ENCODE assay signal across 7 cellular contexts in the genomic region with DNA sequence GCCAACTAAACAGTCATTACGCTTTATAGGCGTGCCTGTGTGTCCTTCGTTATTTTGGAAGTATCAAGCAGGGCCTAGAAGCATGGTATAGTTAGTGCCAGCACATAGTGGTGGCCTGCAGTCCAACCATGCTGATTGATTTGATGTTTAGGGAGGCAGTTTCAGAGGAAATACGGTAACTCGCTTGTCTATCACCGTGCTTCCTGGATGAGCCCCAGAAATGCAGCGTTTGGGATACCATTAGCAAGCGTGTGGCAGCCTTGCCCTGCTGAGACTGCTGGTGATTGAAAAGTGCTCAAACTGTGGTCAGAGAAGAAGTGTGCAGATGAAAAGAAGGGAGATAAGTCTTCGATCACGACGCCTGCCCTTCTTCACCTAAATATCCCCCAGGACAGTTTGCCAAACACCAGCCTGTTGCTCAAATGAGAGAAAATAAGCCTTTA.
DNase-seq lines count a peak whose midpoint lies in the region; ATAC-seq and TF ChIP-seq lines count a peak whose summit lies in the region.

No MANE protein-coding gene starts in this region.

- CTCF ChIA-PET in SK-N-SH (lab: Yijun Ruan, JAX) = interaction anchor here (0.6 to 13.4 kb wide), 5 partner anchors 196 to 890 kb away, joined by 3 to 152 read pairs (median 76); a partner anchor contains a TSS

- peaks cover 12% of the 10 kb centered on the region for H3K27me3 Mint-ChIP-seq in nephron progenitor cell (ENCODE audit: low read depth, poor library complexity)

- no peaks in the 10 kb centered on the region for H3K9me3 Mint-ChIP-seq in nephron progenitor cell

- peak overlapping the region in 1 of 2 experiments; percentile 69; a peak in 2 of 4 replicates for H3K27ac ChIP-seq in SK-N-SH (ENCODE audit: low read depth in 2 of 2, low read length in 1 of 2)

- peak overlapping the region; percentile 78 for H3K4me3 Mint-ChIP-seq in nephron progenitor cell

- H3K9me3 ChIP-seq in SK-N-SH = no peaks in the 10 kb centered on the region

- POLR2A ChIA-PET in SK-N-SH (lab: Yijun Ruan, JAX) = interaction anchor here (0.6 to 2.5 kb wide), 2 partner anchors 137 to 328 kb away, joined by 4 to 8 read pairs; no protein-coding TSS in a partner anchor

- no peaks in the 10 kb centered on the region for H3K27me3 ChIP-seq in SK-N-SH (ENCODE audit: insufficient read depth)

- H3K27ac Mint-ChIP-seq in nephron progenitor cell = peak overlapping the region; percentile 84

- H3K4me2 ChIP-seq in SK-N-SH = peak overlapping the region; percentile 45

- H3K9ac ChIP-seq in SK-N-SH = no peak overlapping the region

- peak overlapping the region; percentile 34; the same call in 1 of the 2 replicates for H2AFZ ChIP-seq in SK-N-SH (ENCODE audit: low read depth)

- no peaks in the 10 kb centered on the region for H3K79me2 ChIP-seq in SK-N-SH (ENCODE audit: insufficient read depth)

- H3K36me3 ChIP-seq in SK-N-SH (replicated peaks in 1 of 2; ENCODE audit: control insufficient read depth in 1 of 2, insufficient read depth in 2 of 2, low read length in 1 of 2) = no peaks in the 10 kb centered on the region

- no peaks in the 10 kb centered on the region for H3K9me2 ChIP-seq in SK-N-SH

- peaks cover 61% of the 10 kb centered on the region for H3K4me1 Mint-ChIP-seq in nephron progenitor cell

- ATAC-seq in HG03342 (IDR thresholded peaks at IDR 0.05; ENCODE audit: unreplicated experiment) = peak; percentile 59

- DNase-seq in GM12864 (ENCODE audit: low read depth) (peak; percentile 13), SK-N-SH (peak; percentile 41), fibroblast of gingiva (ENCODE audit: low read depth) (peak; percentile 79), nephron progenitor cell (peak; percentile 35), NCI-H1092 treated with DMSO at 0.1 percent for 48 hours (lab: John Stamatoyannopoulos, UW) (no peak), NCI-H1436 treated with DMSO at 0.1 percent for 48 hours (lab: John Stamatoyannopoulos, UW) (no peak)

- TF ChIP-seq RAD21 in SK-N-SH (IDR thresholded peaks at IDR 0.05; ENCODE audit: low read length) = peak; percentile 34

- TF ChIP-seq EP300 in SK-N-SH (IDR thresholded peaks at IDR 0.05; ENCODE audit: borderline replicate concordance in 1 of 2, low read depth in 1 of 2, low read length in 1 of 2) = no peak; a peak in 1 of 4 replicates

- H3K4me1 ChIP-seq in SK-N-SH (ENCODE audit: control insufficient read depth in 1 of 2, insufficient read depth in 2 of 2, low read depth in 1 of 2, low read length in 1 of 2) = peaks cover 7 to 22% of the 10 kb centered on the region in 2 experiments; a peak in 3 of 4 replicates

- no peaks in the 10 kb centered on the region for H3K36me3 Mint-ChIP-seq in nephron progenitor cell (ENCODE audit: low read depth)

- 41% methylated on average over 11 of the region's 11 CpGs for WGBS in SK-N-SH (ENCODE audit: low lambda C conversion rate)

- peak overlapping the region; percentile 48 for H3K4me3 ChIP-seq in GM12864 (ENCODE audit: low read depth, low read length)
- peak overlapping the region; percentile 30 to 39; a peak in 3 of 4 replicates for H3K4me3 ChIP-seq in SK-N-SH (ENCODE audit: low read depth in 2 of 2, low read length in 1 of 2)

- TF ChIP-seq CTCF in GM12864 (IDR thresholded peaks at IDR 0.05; ENCODE audit: low read depth, low read length, missing control alignments) = no peak
- TF ChIP-seq CTCF in SK-N-SH (IDR thresholded peaks at IDR 0.05) = no peak
- TF ChIP-seq CTCF in nephron progenitor cell (IDR thresholded peaks at IDR 0.05) = no peak

- no peaks in the 10 kb centered on the region for H4K20me1 ChIP-seq in SK-N-SH (ENCODE audit: insufficient read depth)

- H3F3A ChIP-seq in SK-N-SH (replicated peaks; ENCODE audit: insufficient read depth) = peaks cover 9% of the 10 kb centered on the region

TF ChIP-seq in SK-N-SH, 30 proteins besides CTCF, POLR2A, EP300 and RAD21:
- TF ChIP-seq, protein P1, sequence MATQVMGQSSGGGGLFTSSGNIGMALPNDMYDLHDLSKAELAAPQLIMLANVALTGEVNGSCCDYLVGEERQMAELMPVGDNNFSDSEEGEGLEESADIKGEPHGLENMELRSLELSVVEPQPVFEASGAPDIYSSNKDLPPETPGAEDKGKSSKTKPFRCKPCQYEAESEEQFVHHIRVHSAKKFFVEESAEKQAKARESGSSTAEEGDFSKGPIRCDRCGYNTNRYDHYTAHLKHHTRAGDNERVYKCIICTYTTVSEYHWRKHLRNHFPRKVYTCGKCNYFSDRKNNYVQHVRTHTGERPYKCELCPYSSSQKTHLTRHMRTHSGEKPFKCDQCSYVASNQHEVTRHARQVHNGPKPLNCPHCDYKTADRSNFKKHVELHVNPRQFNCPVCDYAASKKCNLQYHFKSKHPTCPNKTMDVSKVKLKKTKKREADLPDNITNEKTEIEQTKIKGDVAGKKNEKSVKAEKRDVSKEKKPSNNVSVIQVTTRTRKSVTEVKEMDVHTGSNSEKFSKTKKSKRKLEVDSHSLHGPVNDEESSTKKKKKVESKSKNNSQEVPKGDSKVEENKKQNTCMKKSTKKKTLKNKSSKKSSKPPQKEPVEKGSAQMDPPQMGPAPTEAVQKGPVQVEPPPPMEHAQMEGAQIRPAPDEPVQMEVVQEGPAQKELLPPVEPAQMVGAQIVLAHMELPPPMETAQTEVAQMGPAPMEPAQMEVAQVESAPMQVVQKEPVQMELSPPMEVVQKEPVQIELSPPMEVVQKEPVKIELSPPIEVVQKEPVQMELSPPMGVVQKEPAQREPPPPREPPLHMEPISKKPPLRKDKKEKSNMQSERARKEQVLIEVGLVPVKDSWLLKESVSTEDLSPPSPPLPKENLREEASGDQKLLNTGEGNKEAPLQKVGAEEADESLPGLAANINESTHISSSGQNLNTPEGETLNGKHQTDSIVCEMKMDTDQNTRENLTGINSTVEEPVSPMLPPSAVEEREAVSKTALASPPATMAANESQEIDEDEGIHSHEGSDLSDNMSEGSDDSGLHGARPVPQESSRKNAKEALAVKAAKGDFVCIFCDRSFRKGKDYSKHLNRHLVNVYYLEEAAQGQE (IDR thresholded peaks at IDR 0.05; ENCODE audit: low read depth, low read length) = no peak
- TF ChIP-seq SMC3 (IDR thresholded peaks at IDR 0.05; ENCODE audit: low read depth, low read length) (peak; percentile 42; the same call in 1 of the 2 replicates), GATA2 (CRISPR knock-in tag; IDR thresholded peaks at IDR 0.05) (0 out of 2 replicates have a peak, but pooled peaks have one; percentile 13), SIN3A (IDR thresholded peaks at IDR 0.05; ENCODE audit: borderline replicate concordance, low read depth, low read length) (no peak), CHD2 (IDR thresholded peaks at IDR 0.05; ENCODE audit: low read length, partially characterized antibody) (no peak), TCF12 (IDR thresholded peaks at IDR 0.05) (no peak; the same call in 1 of the 2 replicates), MXI1 (IDR thresholded peaks at IDR 0.05; ENCODE audit: low read depth, low read length) (peak; percentile 56; the same call in 1 of the 2 replicates), NFIC (IDR thresholded peaks at IDR 0.05; ENCODE audit: borderline replicate concordance) (peak; percentile 27; the same call in 1 of the 2 replicates), RCOR1 (IDR thresholded peaks at IDR 0.05; ENCODE audit: low read length) (peak; percentile 14; the same call in 1 of the 2 replicates)
- TF ChIP-seq, protein P2, sequence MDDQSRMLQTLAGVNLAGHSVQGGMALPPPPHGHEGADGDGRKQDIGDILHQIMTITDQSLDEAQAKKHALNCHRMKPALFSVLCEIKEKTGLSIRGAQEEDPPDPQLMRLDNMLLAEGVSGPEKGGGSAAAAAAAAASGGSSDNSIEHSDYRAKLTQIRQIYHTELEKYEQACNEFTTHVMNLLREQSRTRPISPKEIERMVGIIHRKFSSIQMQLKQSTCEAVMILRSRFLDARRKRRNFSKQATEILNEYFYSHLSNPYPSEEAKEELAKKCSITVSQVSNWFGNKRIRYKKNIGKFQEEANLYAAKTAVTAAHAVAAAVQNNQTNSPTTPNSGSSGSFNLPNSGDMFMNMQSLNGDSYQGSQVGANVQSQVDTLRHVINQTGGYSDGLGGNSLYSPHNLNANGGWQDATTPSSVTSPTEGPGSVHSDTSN (IDR thresholded peaks at IDR 0.05) = peak; percentile 82
- TF ChIP-seq, protein P3, sequence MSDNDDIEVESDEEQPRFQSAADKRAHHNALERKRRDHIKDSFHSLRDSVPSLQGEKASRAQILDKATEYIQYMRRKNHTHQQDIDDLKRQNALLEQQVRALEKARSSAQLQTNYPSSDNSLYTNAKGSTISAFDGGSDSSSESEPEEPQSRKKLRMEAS (IDR thresholded peaks at IDR 0.05; ENCODE audit: low read depth) = peak; percentile 37; the same call in 1 of the 2 replicates
TF ChIP-seq in SK-N-SH: peak in this region for 7.

Comparison
In these comparisons a context has a peak if more than half of its experiments do, and no peak if none do; other contexts are left out.
1. DNase-seq: peak in GM12864 (single experiment), SK-N-SH (single experiment), fibroblast of gingiva (single experiment) and nephron progenitor cell (single experiment); none in NCI-H1092 treated with DMSO at 0.1 percent for 48 hours (single experiment) and NCI-H1436 treated with DMSO at 0.1 percent for 48 hours (single experiment).